9 cellular contexts compared by ENCODE assay signal in genomic region chr3:173529062-173529711, GRCh38.
DNase-seq lines count a peak whose midpoint lies in the region; ATAC-seq and TF ChIP-seq lines count a peak whose summit lies in the region.
"Had no signal": no experiment of that assay in that cellular context is flagged by ENCODE, and none has a peak within 500 bp of the region (broad histone marks: within the 10 kb centered on the region; RNA-seq: fewer than 3 reads in every experiment).

No MANE protein-coding gene starts in this region.

- no peak overlapping the region for H3K27ac ChIP-seq in neural progenitor cell
- H3K27ac ChIP-seq: parathyroid adenoma had no signal

- no peaks in the 10 kb centered on the region for H3K9me3 ChIP-seq in neural progenitor cell (ENCODE audit: low read depth)

- no peaks in the 10 kb centered on the region for H3K27me3 Mint-ChIP-seq in activated CD8-positive, alpha-beta T cell treated with anti-CD3 and anti-CD28 coated beads, Interleukin-2, amount 10 ng/mL, durations not matched to agents 7 days and 5 days (ENCODE audit: low read depth)
- H3K27me3 Mint-ChIP-seq in neural progenitor cell (ENCODE audit: insufficient read depth, low read depth): no peaks in the 10 kb centered on the region

- peak; percentile 99 for ATAC-seq in GM21717 (IDR thresholded peaks at IDR 0.05; ENCODE audit: unreplicated experiment)
- ATAC-seq in activated CD8-positive, alpha-beta T cell treated with anti-CD3 and anti-CD28 coated beads, Interleukin-2, amount 10 ng/mL, durations not matched to agents 7 days and 5 days: peak; percentile 69
- no peak for ATAC-seq in Right ventricle myocardium superior (ENCODE audit: poor library complexity)

- no peaks in the 10 kb centered on the region for H3K4me1 ChIP-seq in neural progenitor cell
- H3K4me1 ChIP-seq: parathyroid adenoma had no signal

- no peak overlapping the region for H3K9ac ChIP-seq in neural progenitor cell
- H3K9ac ChIP-seq: parathyroid adenoma had no signal

- H3K4me3 Mint-ChIP-seq in activated CD8-positive, alpha-beta T cell treated with anti-CD3 and anti-CD28 coated beads, Interleukin-2, amount 10 ng/mL, durations not matched to agents 7 days and 5 days: no peak overlapping the region
- H3K4me3 Mint-ChIP-seq in neural progenitor cell: no peak overlapping the region

- no peaks in the 10 kb centered on the region for H3K27me3 ChIP-seq in neural progenitor cell

- intact Hi-C loops in Right ventricle myocardium superior (cut with DNase I): no loop called here
- intact Hi-C loops in lower leg skin (cut with DNase I; ENCODE audit: low total_unique reads): no loop called here

- no peak overlapping the region for H3K27ac Mint-ChIP-seq in activated CD8-positive, alpha-beta T cell treated with anti-CD3 and anti-CD28 coated beads, Interleukin-2, amount 10 ng/mL, durations not matched to agents 7 days and 5 days
- no peak overlapping the region for H3K27ac Mint-ChIP-seq in neural progenitor cell

- H3K4me1 Mint-ChIP-seq in activated CD8-positive, alpha-beta T cell treated with anti-CD3 and anti-CD28 coated beads, Interleukin-2, amount 10 ng/mL, durations not matched to agents 7 days and 5 days (ENCODE audit: low read depth): no peaks in the 10 kb centered on the region
- peaks cover 7% of the 10 kb centered on the region for H3K4me1 Mint-ChIP-seq in neural progenitor cell

- H3K4me3 ChIP-seq in GM12865 (ENCODE audit: low read depth, low read length) (no peak overlapping the region), neural progenitor cell (no peak overlapping the region), lower leg skin (ENCODE audit: low read depth, poor library complexity, severe bottlenecking) (no peak overlapping the region)

- H3K79me2 ChIP-seq in neural progenitor cell (ENCODE audit: low read depth): no peaks in the 10 kb centered on the region
- H3K79me2 ChIP-seq: parathyroid adenoma had no signal

- no peaks in the 10 kb centered on the region for H3K36me3 ChIP-seq in neural progenitor cell

- no peaks in the 10 kb centered on the region for H4K20me1 ChIP-seq in neural progenitor cell (ENCODE audit: low read depth)

- POLR2A ChIA-PET in activated CD8-positive, alpha-beta T cell treated with anti-CD3 and anti-CD28 coated beads, Interleukin-2, amount 10 ng/mL, durations not matched to agents 7 days and 5 days (lab: Charles Lee): no interaction called here

- H2AFZ ChIP-seq in neural progenitor cell (replicated peaks): no peak overlapping the region
- H2AFZ ChIP-seq: parathyroid adenoma had no signal

- peak; percentile 57 for DNase-seq in GM12865 (ENCODE audit: low read depth)
- peak; percentile 25 for DNase-seq in HuH-7 (ENCODE audit: low spot score)
- no peak for DNase-seq in activated CD8-positive, alpha-beta T cell treated with anti-CD3 and anti-CD28 coated beads, Interleukin-2, amount 10 ng/mL, durations not matched to agents 7 days and 5 days
- DNase-seq in neural progenitor cell (ENCODE audit: low spot score): peak; percentile 67
- no peak for DNase-seq in Right ventricle myocardium superior
- no peak for DNase-seq in middle frontal gyrus (ENCODE audit: extremely low spot score, low spot score)
- no peak for DNase-seq in lower leg skin (ENCODE audit: low spot score in 2 of 2)

- peaks cover 29% of the 10 kb centered on the region for H3K9me3 Mint-ChIP-seq in activated CD8-positive, alpha-beta T cell treated with anti-CD3 and anti-CD28 coated beads, Interleukin-2, amount 10 ng/mL, durations not matched to agents 7 days and 5 days (ENCODE audit: insufficient read depth)
- peaks cover 36% of the 10 kb centered on the region for H3K9me3 Mint-ChIP-seq in neural progenitor cell

- no peaks in the 10 kb centered on the region for H3F3A ChIP-seq in neural progenitor cell (ENCODE audit: low read depth)

- TF ChIP-seq POLR2A in lower leg skin (IDR thresholded peaks at IDR 0.05): no peak

- H3K4me2 ChIP-seq in neural progenitor cell: no peak overlapping the region

- WGBS in lower leg skin, 2 donors: 54 to 57% methylated on average over 8 of the region's 8 CpGs

- H3K36me3 Mint-ChIP-seq in activated CD8-positive, alpha-beta T cell treated with anti-CD3 and anti-CD28 coated beads, Interleukin-2, amount 10 ng/mL, durations not matched to agents 7 days and 5 days (ENCODE audit: low read depth): no peaks in the 10 kb centered on the region
- H3K36me3 Mint-ChIP-seq in neural progenitor cell: peaks cover 13% of the 10 kb centered on the region

- CTCF ChIA-PET in activated CD8-positive, alpha-beta T cell treated with anti-CD3 and anti-CD28 coated beads, Interleukin-2, amount 10 ng/mL, durations not matched to agents 7 days and 5 days (lab: Charles Lee): no interaction called here

- peak; percentile 63 for TF ChIP-seq CTCF in GM12865 (IDR thresholded peaks at IDR 0.05; ENCODE audit: insufficient read depth, low read depth, low read length, missing control alignments)
- TF ChIP-seq CTCF in neural progenitor cell (IDR thresholded peaks at IDR 0.05): peak; percentile 78
- no peak for TF ChIP-seq CTCF in lower leg skin (IDR thresholded peaks at IDR 0.05)

Comparison
In these comparisons a context has a peak if more than half of its experiments do, and no peak if none do; other contexts are left out.
1. DNase-seq: peak in GM12865 (single experiment), HuH-7 (single experiment) and neural progenitor cell (single experiment); none in activated CD8-positive, alpha-beta T cell treated with anti-CD3 and anti-CD28 coated beads, Interleukin-2, amount 10 ng/mL, durations not matched to agents 7 days and 5 days (single experiment), Right ventricle myocardium superior (single experiment), middle frontal gyrus (single experiment) and lower leg skin (0 of 2).
2. CTCF ChIP-seq: peak in GM12865 (single experiment) and neural progenitor cell (single experiment); none in lower leg skin (0 of 3).